Comparison of ENCODE assay signal across 8 cellular contexts in genomic region chr9:36400332-36401178, GRCh38. TPM values are rescaled to one million over a fixed set of nuclear protein-coding genes. Genes with fewer than 3 reads are reported as not detected.
DNase-seq lines count a peak whose midpoint lies in the region; ATAC-seq and TF ChIP-seq lines count a peak whose summit lies in the region.

No MANE protein-coding gene starts in this region.

- H3K4me3 ChIP-seq in BLaER1 (peak overlapping the region; percentile 94), liver (ENCODE audit: low read depth in 1 of 3, low read length in 3 of 3) (peak overlapping the region; percentile 78 to 99 (median 96))

- under 1% methylated on average over 113 of the region's 113 CpGs for WGBS in liver

- H3K4me1 ChIP-seq in BLaER1, result peaks cover 36% of the 10 kb centered on the region
- H3K4me1 ChIP-seq in liver (ENCODE audit: control insufficient read depth in 4 of 4, insufficient read depth in 4 of 4, low read length in 3 of 4), result peaks cover 1 to 23% (median 19%) of the 10 kb centered on the region in 4 donors

- no peaks in the 10 kb centered on the region for H3K9me3 ChIP-seq in BLaER1
- no peaks in the 10 kb centered on the region for H3K9me3 ChIP-seq in liver (ENCODE audit: control insufficient read depth in 4 of 4, low read length in 3 of 4)

- H3K27me3 ChIP-seq in BLaER1 (no peaks in the 10 kb centered on the region), liver (ENCODE audit: control insufficient read depth in 4 of 4, insufficient read depth in 4 of 4, low read length in 3 of 4) (no peaks in the 10 kb centered on the region)

- no peak for TF ChIP-seq RAD21 in liver (IDR thresholded peaks at IDR 0.05)

- peaks cover 15% of the 10 kb centered on the region for H3K36me3 ChIP-seq in BLaER1
- H3K36me3 ChIP-seq in liver (ENCODE audit: control insufficient read depth in 4 of 4, insufficient read depth in 3 of 4, low read depth in 1 of 4, low read length in 3 of 4), result no peaks in the 10 kb centered on the region

- peak; percentile 88 for ATAC-seq in GM19324 (IDR thresholded peaks at IDR 0.05; ENCODE audit: low FRiP score, unreplicated experiment)
- peak; percentile 48 for ATAC-seq in HG03457 (IDR thresholded peaks at IDR 0.05; ENCODE audit: unreplicated experiment)

- peak; percentile 71 to 95 for DNase-seq in NCI-H526 (lab: John Stamatoyannopoulos, UW)
- peak; percentile 89 for DNase-seq in activated CD4-positive, alpha-beta T cell treated with anti-CD3 and anti-CD28 coated beads, Interleukin-2, amount 50 U/mL, for 1 hour
- DNase-seq in dedifferentiated amniotic fluid mesenchymal stem cell (ENCODE audit: extremely low spot score), result peak; percentile 60
- DNase-seq in stimulated activated CD4-positive, alpha-beta T cell treated with anti-CD3 and anti-CD28 coated beads, Interleukin-4, amount 100 ng/mL, for 1 hour, result peak; percentile 92

- H3K27ac ChIP-seq in BLaER1 (peak overlapping the region; percentile 91), liver (ENCODE audit: low read depth in 1 of 2, low read length in 2 of 2) (peak overlapping the region; percentile 75 to 90)

- TF ChIP-seq CTCF in liver (IDR thresholded peaks at IDR 0.05; ENCODE audit: low read depth, low read length, missing input control), result no peak

- H3K9ac ChIP-seq in BLaER1 (peak overlapping the region; percentile 94), liver (ENCODE audit: low read depth in 1 of 2, low read length in 2 of 2) (peak overlapping the region; percentile 85 to 89)

- H3K4me2 ChIP-seq in BLaER1, result peak overlapping the region; percentile 84

- peaks cover 50% of the 10 kb centered on the region for H4K20me1 ChIP-seq in BLaER1

TF ChIP-seq in liver, 16 proteins besides CTCF, POLR2A, EP300 and RAD21:
- no peak for TF ChIP-seq SP1 (IDR thresholded peaks at IDR 0.05)
- TF ChIP-seq, protein P1, sequence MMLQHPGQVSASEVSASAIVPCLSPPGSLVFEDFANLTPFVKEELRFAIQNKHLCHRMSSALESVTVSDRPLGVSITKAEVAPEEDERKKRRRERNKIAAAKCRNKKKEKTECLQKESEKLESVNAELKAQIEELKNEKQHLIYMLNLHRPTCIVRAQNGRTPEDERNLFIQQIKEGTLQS (IDR thresholded peaks at IDR 0.05), result no peak
- peak; percentile 54 for TF ChIP-seq TAF1 (conservative IDR thresholded peaks at IDR 0.05)
- TF ChIP-seq JUND (IDR thresholded peaks at IDR 0.05), result no peak
- no peak for TF ChIP-seq FOXA2 (IDR thresholded peaks at IDR 0.05)
- TF ChIP-seq MAX (IDR thresholded peaks at IDR 0.05), result no peak
- TF ChIP-seq HNF4G (IDR thresholded peaks at IDR 0.05), result no peak
- peak; percentile 8 for TF ChIP-seq YY1 (IDR thresholded peaks at IDR 0.05)
- TF ChIP-seq RXRA (IDR thresholded peaks at IDR 0.05), result no peak

RNA-seq across cellular contexts. Expression of gene RNF38, which starts 0.5 kb away (rescaled TPM):
- total RNA-seq in liver, result 10 to 100 TPM in 1 of 2 donors, 1 to 10 TPM in 1; 9.4 to 16.4 TPM
- 1 to 10 TPM; 3.4 to 4.3 TPM for polyA plus RNA-seq in liver

Comparison
In these comparisons a context has a peak if more than half of its experiments do, and no peak if none do; other contexts are left out.
1. Peak in every context shown above with its lines: DNase-seq, ATAC-seq, H3K4me3 ChIP-seq and H3K27ac ChIP-seq.